9 cellular contexts compared by ENCODE assay signal in the genomic region with DNA sequence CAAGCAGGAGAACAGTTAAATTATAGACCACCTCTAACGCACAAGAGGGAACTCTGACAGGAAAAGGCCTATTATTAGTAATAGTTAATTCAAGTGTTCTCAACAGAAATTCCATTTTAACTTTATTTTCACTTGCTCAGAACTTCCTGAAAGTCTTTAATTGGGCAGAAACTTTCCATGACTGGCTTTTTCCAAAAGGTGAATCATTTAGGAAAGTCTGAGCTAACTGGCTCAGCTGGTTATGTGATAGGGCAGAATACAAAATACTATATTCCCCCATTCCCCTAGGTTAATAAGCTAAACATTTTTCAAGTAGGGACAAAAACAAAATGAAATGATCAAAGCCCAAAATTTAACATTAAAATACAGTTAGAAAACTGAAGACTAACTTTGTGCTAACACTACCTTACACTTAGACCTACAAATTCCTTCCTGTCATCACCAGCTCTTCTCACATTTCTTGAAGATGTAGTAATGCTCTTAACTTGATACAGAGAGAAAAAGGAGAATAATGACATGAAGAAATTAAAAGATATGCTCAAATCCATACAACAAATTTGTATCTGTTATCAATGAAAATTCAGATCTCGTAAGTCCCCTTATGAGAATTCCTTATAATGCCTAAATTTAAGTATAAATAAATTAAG. TPM values are rescaled to one million over a fixed set of nuclear protein-coding genes. Genes with fewer than 3 reads are reported as not detected.
DNase-seq lines count a peak whose midpoint lies in the region; ATAC-seq, FAIRE-seq and TF ChIP-seq lines count a peak whose summit lies in the region.
"Had no signal": no experiment of that assay in that cellular context is flagged by ENCODE, and none has a peak within 500 bp of the region (broad histone marks: within the 10 kb centered on the region; RNA-seq: fewer than 3 reads in every experiment).

No MANE protein-coding gene starts in this region.

- ATAC-seq in T-helper 17 cell: no peak
- peak in 3 of 4 donors; percentile 66 to 82 (median 71) for ATAC-seq in pancreas
- no peak for ATAC-seq in GM21825 (IDR thresholded peaks at IDR 0.05; ENCODE audit: unreplicated experiment)

- in situ Hi-C loops in HAP-1 (cut with MboI; ENCODE audit: low sequenced_read_pairs): no loop called here

- H3K27ac Mint-ChIP-seq in T-helper 17 cell: peak overlapping the region; percentile 11
- H3K27ac Mint-ChIP-seq in CD14-positive monocyte: no peak overlapping the region
- H3K27ac Mint-ChIP-seq: immature natural killer cell had no signal

- H3K4me3 ChIP-seq in pancreas (no peak overlapping the region), HAP-1 (no peak overlapping the region)

- H3K4me3 Mint-ChIP-seq in T-helper 17 cell: no peak overlapping the region
- no peak overlapping the region for H3K4me3 Mint-ChIP-seq in CD14-positive monocyte
- H3K4me3 Mint-ChIP-seq: immature natural killer cell had no signal

- H3K9me3 ChIP-seq in T-helper 17 cell (ENCODE audit: control insufficient read depth, low read length, poor library complexity, severe bottlenecking) (no peaks in the 10 kb centered on the region), pancreas (no peaks in the 10 kb centered on the region), HAP-1 (no peaks in the 10 kb centered on the region)

- H3K27ac ChIP-seq in pancreas: peak overlapping the region in 2 of 4 donors; percentile 47 to 68

- H3K27me3 Mint-ChIP-seq in T-helper 17 cell (no peaks in the 10 kb centered on the region), CD14-positive monocyte (ENCODE audit: low read depth in 3 of 3) (peaks cover 0 to 2% (median 0%) of the 10 kb centered on the region in 3 donors)

- H3K27me3 ChIP-seq in pancreas (no peaks in the 10 kb centered on the region), HAP-1 (ENCODE audit: low read depth) (no peaks in the 10 kb centered on the region)

- H3K4me1 Mint-ChIP-seq in T-helper 17 cell (peaks cover 5% of the 10 kb centered on the region), CD14-positive monocyte (peaks cover 2% of the 10 kb centered on the region)

- H3K36me3 Mint-ChIP-seq in T-helper 17 cell (ENCODE audit: low read depth) (no peaks in the 10 kb centered on the region), CD14-positive monocyte (peaks cover 39 to 41% of the 10 kb centered on the region in 2 donors)

- H3K36me3 ChIP-seq in pancreas: no peaks in the 10 kb centered on the region
- peaks cover 20% of the 10 kb centered on the region for H3K36me3 ChIP-seq in HAP-1 (replicated peaks)

- DNase-seq in AG20443 (ENCODE audit: low spot score): peak; percentile 54
- no peak for DNase-seq in T-helper 17 cell
- DNase-seq in fibroblast of gingiva (ENCODE audit: low read depth): peak; percentile 46
- no peak for DNase-seq in pancreas
- no peak for DNase-seq in CD14-positive monocyte (ENCODE audit: low spot score)
- no peak for DNase-seq in NCI-H345 treated with DMSO at 0.1 percent for 48 hours (lab: John Stamatoyannopoulos, UW; ENCODE audit: unreplicated experiment)
- no peak for DNase-seq in HAP-1 (ENCODE audit: low spot score in 2 of 2)

- H3K4me1 ChIP-seq in pancreas (peaks cover 0 to 7% (median 0%) of the 10 kb centered on the region in 3 donors), HAP-1 (no peaks in the 10 kb centered on the region)

- 35 to 39% methylated on average over 2 of the region's 2 CpGs for WGBS in pancreas, 2 donors

- TF ChIP-seq CTCF in pancreas (IDR thresholded peaks at IDR 0.05): no peak
- no peak for TF ChIP-seq CTCF in CD14-positive monocyte (IDR thresholded peaks at IDR 0.05)

- H3K9me3 Mint-ChIP-seq in CD14-positive monocyte: no peaks in the 10 kb centered on the region
- H3K9me3 Mint-ChIP-seq: immature natural killer cell had no signal

- FAIRE-seq in pancreas (lab: Jason Lieb, UNC): no peak

- intact Hi-C loops in pancreas (cut with DNase I) (no loop called here), CD14-positive monocyte (cut with micrococcal nuclease) (no loop called here)

RNA-seq across cellular contexts. Expression of a gene that starts 31.0 kb away (rescaled TPM):
- total RNA-seq in T-helper 17 cell (10 to 100 TPM; 33.6 to 34.7 TPM), pancreas (10 to 100 TPM; 19.3 to 28.6 (median 22.1) TPM)
- polyA plus RNA-seq in pancreas (10 to 100 TPM; 33.3 to 57.5 TPM), CD14-positive monocyte (10 to 100 TPM; 19.0 to 23.2 TPM)

Comparison
In these comparisons a context has a peak if more than half of its experiments do, and no peak if none do; other contexts are left out.
1. DNase-seq: peak in AG20443 (single experiment) and fibroblast of gingiva (single experiment); none in T-helper 17 cell (0 of 3), pancreas (0 of 6), CD14-positive monocyte (single experiment), NCI-H345 treated with DMSO at 0.1 percent for 48 hours (single experiment) and HAP-1 (0 of 2).
2. ATAC-seq: peak in pancreas (3 of 4); none in T-helper 17 cell (single experiment) and GM21825 (single experiment).